In the genomic region with DNA sequence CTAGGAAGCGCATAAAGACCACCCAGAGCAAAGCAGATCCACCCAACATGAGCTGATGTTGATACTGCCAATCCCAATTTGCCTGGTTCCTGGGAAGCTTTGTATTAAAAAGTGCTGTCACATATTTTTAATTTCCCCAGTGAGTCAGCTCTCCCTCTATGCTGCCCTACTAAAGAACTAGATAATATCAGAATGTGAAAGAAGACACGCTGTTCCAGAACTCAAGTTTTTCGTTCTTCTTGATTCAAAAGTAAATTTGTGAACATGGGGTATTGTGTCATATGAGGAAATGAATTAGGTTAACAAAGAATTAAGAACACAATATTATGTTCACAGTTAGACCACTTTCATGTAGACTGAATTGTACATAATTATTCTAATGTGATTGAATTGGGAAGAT, we compare ENCODE assay signal across 25 cellular contexts.
"Had no signal": no experiment of that assay in that cellular context is flagged by ENCODE, and none has a peak within 500 bp of the region (broad histone marks: within the 10 kb centered on the region; RNA-seq: fewer than 3 reads in every experiment).

No MANE protein-coding gene starts in this region.

- DNase-seq: activated CD4-positive, alpha-beta T cell treated with anti-CD3 and anti-CD28 coated beads for 48 hours; activated CD4-positive, alpha-beta T cell treated with anti-CD3 and anti-CD28 coated beads, Interleukin-2, amount 50 U/mL, for 48 hours; activated CD8-positive, alpha-beta memory T cell treated with anti-CD3 and anti-CD28 coated beads, Interleukin-2, amount 50 U/mL, for 4 hours; activated gamma-delta T cell; activated naive CD4-positive, alpha-beta T cell treated with anti-CD3 and anti-CD28 coated beads, Interleukin-2, amount 10 ng/mL, durations not matched to agents 7 days and 5 days; activated naive CD8-positive, alpha-beta T cell treated with anti-CD3 and anti-CD28 coated beads, Interleukin-2, amount 10 ng/mL, durations not matched to agents 7 days and 5 days; activated T-cell treated with anti-CD3 and anti-CD28 coated beads, Interleukin-2, amount 50 U/mL, for 1 hour; amygdala; effector CD8-positive, alpha-beta T cell; hippocampal formation; kidney; left colon; naive thymus-derived CD8-positive, alpha-beta T cell; occipital lobe; posterior cingulate gyrus; right cardiac atrium; stimulated activated CD4-positive, alpha-beta T cell treated with anti-CD3 and anti-CD28 coated beads, Interleukin-15, amount 100 ng/mL, for 24 hours; stimulated activated naive CD4-positive, alpha-beta T cell; SW 1271; T-helper 9 cell; tibial artery had no signal

- H3K4me1 ChIP-seq: breast epithelium, gastroesophageal sphincter, suprapubic skin, tibial artery had no signal

- H3K36me3 ChIP-seq: breast epithelium, gastroesophageal sphincter, suprapubic skin, tibial artery had no signal

- H3K9me3 ChIP-seq: breast epithelium, gastroesophageal sphincter, suprapubic skin, tibial artery had no signal

- H3K27ac ChIP-seq: breast epithelium, gastroesophageal sphincter, suprapubic skin, tibial artery, VCaP had no signal

- H3K27me3 ChIP-seq: breast epithelium, gastroesophageal sphincter, suprapubic skin, tibial artery had no signal

- H3K4me3 ChIP-seq: breast epithelium, gastroesophageal sphincter, suprapubic skin, tibial artery had no signal
